22 cellular contexts compared by ENCODE assay signal in genomic region chr10:13695588-13695987, GRCh38.
"Had no signal": no experiment of that assay in that cellular context is flagged by ENCODE, and none has a peak within 500 bp of the region (broad histone marks: within the 10 kb centered on the region; RNA-seq: fewer than 3 reads in every experiment).

No MANE protein-coding gene starts in this region.

- H3K4me2 ChIP-seq: neural progenitor cell had no signal

- H2AFZ ChIP-seq: neural progenitor cell had no signal

- H3K4me3 ChIP-seq: breast epithelium, esophagus muscularis mucosa, neural progenitor cell, sigmoid colon, tibial nerve had no signal

- H3K27ac ChIP-seq: foreskin keratinocyte, neural progenitor cell, tibial nerve had no signal

- DNase-seq: activated CD4-positive, alpha-beta memory T cell treated with anti-CD3 and anti-CD28 coated beads, Interleukin-2, amount 10 ng/mL, durations not matched to agents 7 days and 5 days; activated CD4-positive, alpha-beta T cell treated with anti-CD3 and anti-CD28 coated beads, Interleukin-2, amount 10 ng/mL, durations not matched to agents 7 days and 5 days; activated CD4-positive, CD25-positive, alpha-beta regulatory T cell treated with anti-CD3 and anti-CD28 coated beads, Interleukin-2, amount 50 U/mL, for 72 hours; activated naive CD8-positive, alpha-beta T cell treated with anti-CD3 and anti-CD28 coated beads, Interleukin-2, amount 50 U/mL, for 24 hours; activated T-cell treated with anti-CD3 and anti-CD28 coated beads, Interleukin-2, amount 50 U/mL, for 4 hours; amygdala; central memory CD4-positive, alpha-beta T cell; endodermal cell; foreskin keratinocyte; naive thymus-derived CD8-positive, alpha-beta T cell; sigmoid colon; small intestine; stimulated activated CD4-positive, alpha-beta T cell treated with anti-CD3 and anti-CD28 coated beads, Interleukin-15, amount 100 ng/mL, for 24 hours; stimulated activated CD4-positive, alpha-beta T cell treated with anti-CD3 and anti-CD28 coated beads, Interleukin-2, amount 100 ng/mL, for 24 hours; stimulated activated naive CD4-positive, alpha-beta T cell; SW 1271; T-helper 9 cell had no signal

- H3K4me1 ChIP-seq: breast epithelium, foreskin keratinocyte, tibial nerve had no signal

- H3K36me3 ChIP-seq: breast epithelium, neural progenitor cell had no signal

- H3K9me3 ChIP-seq: breast epithelium, esophagus muscularis mucosa, sigmoid colon, tibial nerve had no signal

- H3K9ac ChIP-seq: neural progenitor cell had no signal

- ATAC-seq: activated naive CD8-positive, alpha-beta T cell treated with anti-CD3 and anti-CD28 coated beads, Interleukin-2, amount 50 U/mL, for 24 hours; activated T-cell treated with anti-CD3 and anti-CD28 coated beads, Interleukin-2, amount 50 U/mL, for 4 hours; activated T-helper 17 cell treated with anti-CD3 and anti-CD28 coated beads, Interleukin-2, amount 50 U/mL, for 72 hours; foreskin keratinocyte; naive thymus-derived CD8-positive, alpha-beta T cell had no signal

- H3K27me3 ChIP-seq: breast epithelium, esophagus muscularis mucosa, foreskin keratinocyte, neural progenitor cell, sigmoid colon, tibial nerve had no signal
